ENCODE assay signal across 9 cellular contexts in the genomic region with DNA sequence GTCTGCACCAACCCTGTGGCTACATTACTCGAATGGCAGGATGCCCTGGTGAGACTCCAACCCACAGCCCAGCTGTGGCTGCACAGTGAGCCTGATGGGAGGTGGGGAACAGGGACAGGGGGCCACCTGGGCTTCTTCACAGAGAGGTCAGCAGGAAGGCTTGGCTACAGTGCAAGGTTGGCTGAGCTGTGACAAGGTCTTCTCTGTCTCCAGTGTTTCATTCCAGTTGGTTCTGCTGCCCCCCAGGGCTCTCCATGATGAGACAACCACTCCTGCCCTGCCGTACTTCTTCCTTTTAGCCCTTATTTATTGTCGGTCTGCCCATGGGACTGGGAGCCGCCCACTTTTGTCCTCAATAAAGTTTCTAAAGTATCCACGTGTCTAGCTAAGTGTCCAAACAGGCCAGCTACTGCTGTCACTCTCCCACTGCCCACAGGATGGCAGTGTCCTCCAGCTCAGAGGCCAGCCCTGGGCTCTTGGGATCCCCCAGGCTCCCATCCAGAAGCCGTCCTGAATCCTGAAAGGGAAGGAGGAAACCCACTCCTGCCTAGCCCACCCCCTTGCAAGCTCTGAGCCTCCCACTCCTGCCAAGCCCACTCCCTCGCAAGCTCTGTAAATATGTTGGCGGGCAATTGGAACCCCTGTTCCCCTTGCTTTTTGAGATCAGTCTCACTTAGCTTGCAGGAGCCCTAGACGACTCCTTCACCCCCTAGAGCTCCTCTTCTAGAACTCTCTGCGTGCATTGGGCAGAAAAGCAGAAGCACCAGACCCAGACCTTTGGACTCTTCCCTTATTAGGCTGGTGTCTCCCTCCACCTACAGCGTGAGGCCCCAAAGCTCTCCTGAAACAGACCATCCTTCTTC. TPM values are rescaled to one million over a fixed set of nuclear protein-coding genes. Genes with fewer than 3 reads are reported as not detected.
DNase-seq lines count a peak whose midpoint lies in the region; ATAC-seq, FAIRE-seq and TF ChIP-seq lines count a peak whose summit lies in the region.
"Had no signal": no experiment of that assay in that cellular context is flagged by ENCODE, and none has a peak within 500 bp of the region (broad histone marks: within the 10 kb centered on the region; RNA-seq: fewer than 3 reads in every experiment).

No MANE protein-coding gene starts in this region.

- peaks cover 34% of the 10 kb centered on the region for H3K36me3 ChIP-seq in BE2C

- peaks cover 8% of the 10 kb centered on the region for H3K4me1 ChIP-seq in BE2C

- no peaks in the 10 kb centered on the region for H3K9me3 ChIP-seq in BE2C

- no peak for ATAC-seq in GM18861 (IDR thresholded peaks at IDR 0.05; ENCODE audit: unreplicated experiment)
- no peak for ATAC-seq in HG03342 (IDR thresholded peaks at IDR 0.05; ENCODE audit: unreplicated experiment)

- peak; percentile 95 for TF ChIP-seq CTCF in BE2C (IDR thresholded peaks at IDR 0.05; ENCODE audit: low read depth, low read length)
- TF ChIP-seq CTCF in epithelial cell of proximal tubule (conservative IDR thresholded peaks at IDR 0.05; ENCODE audit: low read depth, low read length) = peak; percentile 91

- DNase-seq in BE2C (peak; percentile 81), H54 (ENCODE audit: insufficient read length, low spot score) (peak; percentile 90), RPMI7951 (ENCODE audit: low read depth) (peak; percentile 47), epithelial cell of proximal tubule (ENCODE audit: low read depth) (no peak), myocyte (ENCODE audit: low read depth) (peak; percentile 78)
- DNase-seq in stimulated activated naive CD4-positive, alpha-beta T cell treated with Interleukin-2 at 50 U/mL for 16 hours (lab: John Stamatoyannopoulos, UW) = no peak

- FAIRE-seq in H54 (lab: Jason Lieb, UNC) = peak; percentile 60

- H3K27me3 ChIP-seq in BE2C = peaks cover under 1% of the 10 kb centered on the region; the same call in 1 of the 2 replicates

- no peak for TF ChIP-seq POLR2A in H54 (IDR thresholded peaks at IDR 0.05; ENCODE audit: low read depth, low read length)

- H3K4me3 ChIP-seq in BE2C (ENCODE audit: low read depth, low read length) (no peak overlapping the region), epithelial cell of proximal tubule (ENCODE audit: low read depth, low read length) (no peak overlapping the region)

RNA-seq across cellular contexts. Expression of a gene that starts 5.4 kb away (rescaled TPM):
- polyA plus RNA-seq in BE2C (2012; ENCODE audit: insufficient read depth, insufficient read length, low read depth) = 4.9 TPM
- total RNA-seq in RPMI7951 (2014; rRNA removed; shearing (Covaris generic)) = 1.7 and 3.3 TPM in 2 replicates
- not detected in 2 replicates for total RNA-seq in epithelial cell of proximal tubule
- 37.7 and 119 TPM in 2 replicates for total RNA-seq in myocyte
- 6.3 TPM for polyA plus RNA-seq in myocyte (2012)

RNA-seq across cellular contexts. Expression of a gene that starts 8.5 kb away (rescaled TPM):
- 24.6 TPM for polyA plus RNA-seq in BE2C (2012; ENCODE audit: insufficient read depth, insufficient read length, low read depth)
- total RNA-seq in RPMI7951 (2014; rRNA removed; shearing (Covaris generic)) = 49.3 and 59.5 TPM in 2 replicates
- total RNA-seq in epithelial cell of proximal tubule (31.7 and 45.4 TPM in 2 replicates), myocyte (1.1 TPM in 1 of 2 replicates, not detected in the other)
- 0.25 TPM for polyA plus RNA-seq in myocyte (2012)

RNA-seq across cellular contexts. Expression of a gene that starts 15.1 kb away (rescaled TPM):
- 1.3 TPM for polyA plus RNA-seq in BE2C (2012; ENCODE audit: insufficient read depth, insufficient read length, low read depth)
- total RNA-seq in RPMI7951 (2014; rRNA removed; shearing (Covaris generic)) = 7.9 and 10.4 TPM in 2 replicates
- total RNA-seq in epithelial cell of proximal tubule = 0.40 and 1.0 TPM in 2 replicates
- 0.62 and 1.0 TPM in 2 replicates for total RNA-seq in myocyte
- 1.0 TPM for polyA plus RNA-seq in myocyte (2012)
- total RNA-seq: mononuclear cell had no signal

RNA-seq across cellular contexts. Expression of a gene that starts 35.7 kb away (rescaled TPM):
- 33.0 TPM for polyA plus RNA-seq in BE2C (2012; ENCODE audit: insufficient read depth, insufficient read length, low read depth)
- 14.8 and 17.7 TPM in 2 replicates for total RNA-seq in RPMI7951 (2014; rRNA removed; shearing (Covaris generic))
- 14.9 and 29.9 TPM in 2 replicates for total RNA-seq in epithelial cell of proximal tubule
- total RNA-seq in myocyte = 41.9 and 43.0 TPM in 2 replicates
- polyA plus RNA-seq in myocyte (2012) = 21.6 TPM

RNA-seq across cellular contexts. Expression of a gene that starts 36.6 kb away (rescaled TPM):
- polyA plus RNA-seq in BE2C (2012; ENCODE audit: insufficient read depth, insufficient read length, low read depth) = 1,275 TPM
- 0.12 TPM in 1 of 2 replicates, not detected in the other for total RNA-seq in RPMI7951 (2014; rRNA removed; shearing (Covaris generic))
- total RNA-seq in epithelial cell of proximal tubule (1.1 TPM in 1 of 2 replicates, not detected in the other), myocyte (0.05 TPM in 1 of 2 replicates, not detected in the other)
- polyA plus RNA-seq in myocyte (2012) = 0.34 TPM
- total RNA-seq: mononuclear cell had no signal

Comparison
In these comparisons a context has a peak if more than half of its experiments do, and no peak if none do; other contexts are left out.
1. DNase-seq: peak in BE2C (single experiment), H54 (single experiment), RPMI7951 (single experiment) and myocyte (single experiment); none in epithelial cell of proximal tubule (single experiment) and stimulated activated naive CD4-positive, alpha-beta T cell treated with Interleukin-2 at 50 U/mL for 16 hours (single experiment).
2. RNA of a gene that starts 8.5 kb away (total RNA-seq): 49.3 to 59.5 TPM in RPMI7951 and 31.7 to 45.4 TPM in epithelial cell of proximal tubule; 1.1 TPM in myocyte; every median in the first group is over 10 times any median in the second.